2 cellular contexts compared by ENCODE assay signal in the genomic region with DNA sequence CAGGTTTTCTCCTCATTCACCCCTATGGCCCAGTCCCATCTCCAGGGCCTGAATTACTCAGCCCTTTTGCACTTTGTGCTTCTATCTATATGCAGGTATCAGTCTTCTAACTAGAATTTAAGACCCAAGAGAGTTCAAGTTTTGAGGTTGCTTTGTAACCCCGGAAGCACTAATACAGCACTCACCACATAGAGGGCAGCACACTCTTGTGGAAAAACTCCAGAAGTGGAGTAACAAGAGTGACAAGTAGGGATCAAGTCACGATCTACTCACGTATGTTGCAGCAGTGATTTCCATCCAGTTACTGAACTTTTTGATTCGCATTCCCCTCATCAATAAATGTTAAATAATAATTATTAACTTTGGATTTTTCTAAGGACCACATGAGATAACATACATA.
TF ChIP-seq lines count a peak whose summit lies in the region.

No MANE protein-coding gene starts in this region.

TF ChIP-seq in H1, 55 proteins besides CTCF, POLR2A, EP300 and RAD21 (continued from another document):
- TF ChIP-seq MAFK (IDR thresholded peaks at IDR 0.05; ENCODE audit: low read depth, low read length): no peak
- no peak for TF ChIP-seq CBX5 (IDR thresholded peaks at IDR 0.05; ENCODE audit: low read depth, low read length)
- TF ChIP-seq, protein P1, sequence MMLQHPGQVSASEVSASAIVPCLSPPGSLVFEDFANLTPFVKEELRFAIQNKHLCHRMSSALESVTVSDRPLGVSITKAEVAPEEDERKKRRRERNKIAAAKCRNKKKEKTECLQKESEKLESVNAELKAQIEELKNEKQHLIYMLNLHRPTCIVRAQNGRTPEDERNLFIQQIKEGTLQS (IDR thresholded peaks at IDR 0.05; ENCODE audit: insufficient read depth, low read depth, low read length): no peak
- TF ChIP-seq PHF8 (conservative IDR thresholded peaks at IDR 0.05; ENCODE audit: low read depth, low read length): no peak
- no peak for TF ChIP-seq SP2 (IDR thresholded peaks at IDR 0.05; ENCODE audit: low read length)
- no peak for TF ChIP-seq POU5F1 (IDR thresholded peaks at IDR 0.05; ENCODE audit: low read depth, low read length)
- no peak for TF ChIP-seq BCL11A (IDR thresholded peaks at IDR 0.05; ENCODE audit: low read depth in 2 of 2, low read length in 2 of 2)
- no peak for TF ChIP-seq GTF2F1 (IDR thresholded peaks at IDR 0.05; ENCODE audit: borderline replicate concordance, low read depth, low read length)
- TF ChIP-seq, protein P2, sequence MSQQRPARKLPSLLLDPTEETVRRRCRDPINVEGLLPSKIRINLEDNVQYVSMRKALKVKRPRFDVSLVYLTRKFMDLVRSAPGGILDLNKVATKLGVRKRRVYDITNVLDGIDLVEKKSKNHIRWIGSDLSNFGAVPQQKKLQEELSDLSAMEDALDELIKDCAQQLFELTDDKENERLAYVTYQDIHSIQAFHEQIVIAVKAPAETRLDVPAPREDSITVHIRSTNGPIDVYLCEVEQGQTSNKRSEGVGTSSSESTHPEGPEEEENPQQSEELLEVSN (IDR thresholded peaks at IDR 0.05): no peak
- TF ChIP-seq, protein P3, sequence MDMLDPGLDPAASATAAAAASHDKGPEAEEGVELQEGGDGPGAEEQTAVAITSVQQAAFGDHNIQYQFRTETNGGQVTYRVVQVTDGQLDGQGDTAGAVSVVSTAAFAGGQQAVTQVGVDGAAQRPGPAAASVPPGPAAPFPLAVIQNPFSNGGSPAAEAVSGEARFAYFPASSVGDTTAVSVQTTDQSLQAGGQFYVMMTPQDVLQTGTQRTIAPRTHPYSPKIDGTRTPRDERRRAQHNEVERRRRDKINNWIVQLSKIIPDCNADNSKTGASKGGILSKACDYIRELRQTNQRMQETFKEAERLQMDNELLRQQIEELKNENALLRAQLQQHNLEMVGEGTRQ (IDR thresholded peaks at IDR 0.05; ENCODE audit: low read length): no peak
- no peak for TF ChIP-seq BACH1 (IDR thresholded peaks at IDR 0.05; ENCODE audit: low read length)
- no peak for TF ChIP-seq RFX5 (IDR thresholded peaks at IDR 0.05; ENCODE audit: borderline replicate concordance, low read depth, low read length)

TF ChIP-seq in neural cell, 6 proteins besides CTCF, POLR2A, EP300 and RAD21 (continued from another document):
- TF ChIP-seq SMC3 (conservative IDR thresholded peaks at IDR 0.05; ENCODE audit: poor library complexity) (peak; percentile 54), TAF1 (IDR thresholded peaks at IDR 0.05; ENCODE audit: low read depth) (no peak), POLR2AphosphoS5 (IDR thresholded peaks at IDR 0.05) (no peak), MXI1 (conservative IDR thresholded peaks at IDR 0.05; ENCODE audit: poor library complexity, severe bottlenecking) (no peak)
- TF ChIP-seq, protein P4, sequence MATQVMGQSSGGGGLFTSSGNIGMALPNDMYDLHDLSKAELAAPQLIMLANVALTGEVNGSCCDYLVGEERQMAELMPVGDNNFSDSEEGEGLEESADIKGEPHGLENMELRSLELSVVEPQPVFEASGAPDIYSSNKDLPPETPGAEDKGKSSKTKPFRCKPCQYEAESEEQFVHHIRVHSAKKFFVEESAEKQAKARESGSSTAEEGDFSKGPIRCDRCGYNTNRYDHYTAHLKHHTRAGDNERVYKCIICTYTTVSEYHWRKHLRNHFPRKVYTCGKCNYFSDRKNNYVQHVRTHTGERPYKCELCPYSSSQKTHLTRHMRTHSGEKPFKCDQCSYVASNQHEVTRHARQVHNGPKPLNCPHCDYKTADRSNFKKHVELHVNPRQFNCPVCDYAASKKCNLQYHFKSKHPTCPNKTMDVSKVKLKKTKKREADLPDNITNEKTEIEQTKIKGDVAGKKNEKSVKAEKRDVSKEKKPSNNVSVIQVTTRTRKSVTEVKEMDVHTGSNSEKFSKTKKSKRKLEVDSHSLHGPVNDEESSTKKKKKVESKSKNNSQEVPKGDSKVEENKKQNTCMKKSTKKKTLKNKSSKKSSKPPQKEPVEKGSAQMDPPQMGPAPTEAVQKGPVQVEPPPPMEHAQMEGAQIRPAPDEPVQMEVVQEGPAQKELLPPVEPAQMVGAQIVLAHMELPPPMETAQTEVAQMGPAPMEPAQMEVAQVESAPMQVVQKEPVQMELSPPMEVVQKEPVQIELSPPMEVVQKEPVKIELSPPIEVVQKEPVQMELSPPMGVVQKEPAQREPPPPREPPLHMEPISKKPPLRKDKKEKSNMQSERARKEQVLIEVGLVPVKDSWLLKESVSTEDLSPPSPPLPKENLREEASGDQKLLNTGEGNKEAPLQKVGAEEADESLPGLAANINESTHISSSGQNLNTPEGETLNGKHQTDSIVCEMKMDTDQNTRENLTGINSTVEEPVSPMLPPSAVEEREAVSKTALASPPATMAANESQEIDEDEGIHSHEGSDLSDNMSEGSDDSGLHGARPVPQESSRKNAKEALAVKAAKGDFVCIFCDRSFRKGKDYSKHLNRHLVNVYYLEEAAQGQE (IDR thresholded peaks at IDR 0.05; ENCODE audit: borderline replicate concordance): no peak
